In genomic region chr2:86274265-86274917, GRCh38 we compare ENCODE assay signal across 9 cellular contexts.
DNase-seq lines count a peak whose midpoint lies in the region; FAIRE-seq and TF ChIP-seq lines count a peak whose summit lies in the region.
"Had no signal": no experiment of that assay in that cellular context is flagged by ENCODE, and none has a peak within 500 bp of the region (broad histone marks: within the 10 kb centered on the region; RNA-seq: fewer than 3 reads in every experiment).

No MANE protein-coding gene starts in this region.

- no peaks in the 10 kb centered on the region for H3K36me3 ChIP-seq in smooth muscle cell (ENCODE audit: low read depth)

- H3K9me3 ChIP-seq in smooth muscle cell (replicated peaks; ENCODE audit: low read depth), result no peaks in the 10 kb centered on the region

- FAIRE-seq in GM19239 (lab: Jason Lieb, UNC), result peak; percentile 80

- H3K9ac ChIP-seq in smooth muscle cell (ENCODE audit: low read depth), result no peak overlapping the region

- no peak overlapping the region for H3K4me2 ChIP-seq in smooth muscle cell

- H3K4me1 ChIP-seq in smooth muscle cell (ENCODE audit: low read depth), result no peaks in the 10 kb centered on the region

- no peak overlapping the region for H3K27ac ChIP-seq in smooth muscle cell (ENCODE audit: low read depth)

- no peaks in the 10 kb centered on the region for H3K27me3 ChIP-seq in smooth muscle cell (ENCODE audit: low read depth)

- TF ChIP-seq POLR2A in NB4 (IDR thresholded peaks at IDR 0.05; ENCODE audit: extremely low read depth, insufficient read length), result no peak

- no peak overlapping the region for H3K4me3 ChIP-seq in NB4 (ENCODE audit: low read depth, low read length)
- H3K4me3 ChIP-seq in fibroblast of mammary gland (ENCODE audit: control insufficient read depth, low read depth, low read length), result no peak overlapping the region
- no peak overlapping the region for H3K4me3 ChIP-seq in smooth muscle cell

- WGBS in smooth muscle cell (ENCODE audit: low lambda C conversion rate), result 67% methylated on average over 5 of the region's 5 CpGs

- H4K20me1 ChIP-seq in smooth muscle cell (ENCODE audit: low read depth), result no peaks in the 10 kb centered on the region

- TF ChIP-seq CTCF in NB4 (IDR thresholded peaks at IDR 0.05; ENCODE audit: low read depth, low read length), result no peak
- no peak for TF ChIP-seq CTCF in fibroblast of mammary gland (conservative IDR thresholded peaks at IDR 0.05; ENCODE audit: control insufficient read depth, insufficient read depth, low read depth, low read length)
- no peak for TF ChIP-seq CTCF in smooth muscle cell (IDR thresholded peaks at IDR 0.05; ENCODE audit: borderline replicate concordance, insufficient read depth, poor library complexity, severe bottlenecking)

- DNase-seq in A172 (ENCODE audit: low spot score), result peak; percentile 92
- DNase-seq in GM19239 (ENCODE audit: insufficient read length, low spot score), result peak; percentile 25
- peak; percentile 27 for DNase-seq in NB4 (ENCODE audit: low read depth)
- peak; percentile 80 for DNase-seq in fibroblast of mammary gland (ENCODE audit: low read depth)
- no peak for DNase-seq in NCI-H446 treated with DMSO at 0.1 percent for 48 hours (lab: John Stamatoyannopoulos, UW)
- no peak for DNase-seq in RPMI8226
- DNase-seq in ecto neural progenitor cell (ENCODE audit: low spot score), result no peak
- DNase-seq in smooth muscle cell (lab: John Stamatoyannopoulos, UW; ENCODE audit: unreplicated experiment), result no peak
- DNase-seq: CD8-positive, alpha-beta memory T cell had no signal

- no peak overlapping the region for H2AFZ ChIP-seq in smooth muscle cell (ENCODE audit: low read depth)

- no peaks in the 10 kb centered on the region for H3K79me2 ChIP-seq in smooth muscle cell (ENCODE audit: low read depth)

- H3F3A ChIP-seq in smooth muscle cell (ENCODE audit: low read depth), result no peaks in the 10 kb centered on the region

Comparison
In these comparisons a context has a peak if more than half of its experiments do, and no peak if none do; other contexts are left out.
1. DNase-seq: peak in A172 (single experiment), GM19239 (single experiment), NB4 (single experiment) and fibroblast of mammary gland (single experiment); none in NCI-H446 treated with DMSO at 0.1 percent for 48 hours (single experiment), RPMI8226 (single experiment), ecto neural progenitor cell (single experiment) and smooth muscle cell (single experiment).